In the genomic region with DNA sequence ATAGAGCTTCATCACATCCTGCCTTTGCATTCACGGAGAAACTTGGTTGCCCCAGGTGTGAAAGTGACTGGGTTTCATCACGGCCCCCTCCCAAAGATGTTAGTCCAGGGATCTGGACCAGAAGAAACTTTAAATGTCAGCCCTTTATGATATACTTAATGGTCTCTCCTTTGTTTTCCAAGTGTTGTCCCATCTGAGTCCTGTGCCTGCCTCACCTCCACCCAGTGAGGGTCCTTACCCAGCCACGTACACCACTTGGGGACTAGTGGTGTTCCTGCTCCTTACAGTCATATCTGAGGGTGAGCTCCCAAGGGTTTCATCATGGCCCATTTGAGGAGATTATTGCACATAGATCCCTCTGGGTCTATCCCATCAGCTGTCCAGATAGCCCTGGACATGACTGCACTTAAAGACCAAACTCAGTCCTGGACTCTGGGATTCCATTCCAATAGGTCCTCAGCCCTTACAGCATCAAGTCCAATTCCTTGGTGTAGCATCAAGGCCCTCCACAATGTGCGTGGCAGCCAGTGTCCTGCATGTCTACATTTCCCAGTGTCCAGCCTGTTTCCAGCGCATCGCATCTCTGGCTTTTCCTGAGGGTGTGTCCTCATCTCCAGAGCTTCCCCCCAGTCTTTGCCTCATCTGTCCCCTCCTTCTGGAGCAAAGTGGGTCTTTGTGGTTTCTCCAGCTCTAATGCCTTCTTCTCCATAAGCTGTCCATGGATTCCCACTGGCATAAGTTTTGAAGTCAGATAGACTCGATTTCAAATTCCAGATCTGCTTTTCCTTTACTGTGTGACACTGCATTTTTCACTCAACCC, we compare ENCODE assay signal across 38 cellular contexts.
"Had no signal": no experiment of that assay in that cellular context is flagged by ENCODE, and none has a peak within 500 bp of the region (broad histone marks: within the 10 kb centered on the region; RNA-seq: fewer than 3 reads in every experiment).

No MANE protein-coding gene starts in this region.

- H3K4me1 ChIP-seq: adrenal gland, body of pancreas, breast epithelium had no signal

- H3K36me3 Mint-ChIP-seq: activated CD8-positive, alpha-beta memory T cell treated with anti-CD3 and anti-CD28 coated beads, Interleukin-2, amount 10 ng/mL, durations not matched to agents 7 days and 5 days; activated naive CD4-positive, alpha-beta T cell treated with anti-CD3 and anti-CD28 coated beads, Interleukin-2, amount 50 U/mL, for 72 hours; activated naive CD8-positive, alpha-beta T cell treated with anti-CD3 and anti-CD28 coated beads for 36 hours had no signal

- H3K27ac Mint-ChIP-seq: activated B cell treated with CpG ODN at 0.5 μM for 24 hours; activated CD4-positive, alpha-beta memory T cell treated with anti-CD3 and anti-CD28 coated beads, Interleukin-2, amount 10 ng/mL, durations not matched to agents 7 days and 5 days; activated CD4-positive, alpha-beta T cell treated with anti-CD3 and anti-CD28 coated beads, Interleukin-2, amount 10 ng/mL, durations not matched to agents 7 days and 5 days; activated CD8-positive, alpha-beta memory T cell treated with anti-CD3 and anti-CD28 coated beads, Interleukin-2, amount 10 ng/mL, durations not matched to agents 7 days and 5 days; activated CD8-positive, alpha-beta T cell treated with anti-CD3 and anti-CD28 coated beads, Interleukin-2, amount 10 ng/mL, durations not matched to agents 7 days and 5 days; activated naive CD4-positive, alpha-beta T cell treated with anti-CD3 and anti-CD28 coated beads for 36 hours; activated naive CD4-positive, alpha-beta T cell treated with anti-CD3 and anti-CD28 coated beads, Interleukin-2, amount 50 U/mL, for 72 hours; activated naive CD8-positive, alpha-beta T cell treated with anti-CD3 and anti-CD28 coated beads for 36 hours; activated T-cell treated with anti-CD3 and anti-CD28 coated beads, Interleukin-2, amount 50 U/mL, for 24 hours; activated T-cell treated with anti-CD3 and anti-CD28 coated beads, Interleukin-2, amount 50 U/mL, for 72 hours; activated T-helper 1 cell treated with anti-CD3 and anti-CD28 coated beads, Interleukin-12 subunit alpha, Interleukin-12 subunit beta, Interleukin-2, Interleukin-4 antibody, amounts not matched to agents 30 ng/mL and 10 ng/mL and 1 ng/mL, durations not matched to agents 14 hours and 24 hours and 36 hours; activated T-helper 17 cell treated with anti-CD3 and anti-CD28 coated beads, Interleukin-2, amount 50 U/mL, for 72 hours; T-helper 1 cell treated with Interleukin-12 subunit alpha and Interleukin-12 subunit beta and Interleukin-4 antibody, amounts not matched to agents 30 μg/mL and 1 μg/mL, for 36 hours; T-helper 2 cell treated with Interferon-gamma antibody and Interleukin-4, amounts not matched to agents 5 μg/mL and 100 μg/mL, for 36 hours had no signal

- H3K9me3 Mint-ChIP-seq: activated B cell treated with CpG ODN at 0.5 μM for 24 hours; activated CD4-positive, alpha-beta memory T cell treated with anti-CD3 and anti-CD28 coated beads, Interleukin-2, amount 10 ng/mL, durations not matched to agents 7 days and 5 days; activated CD4-positive, alpha-beta T cell treated with anti-CD3 and anti-CD28 coated beads, Interleukin-2, amount 10 ng/mL, durations not matched to agents 7 days and 5 days; activated naive CD4-positive, alpha-beta T cell treated with anti-CD3 and anti-CD28 coated beads for 36 hours; activated naive CD8-positive, alpha-beta T cell treated with anti-CD3 and anti-CD28 coated beads for 36 hours; activated T-cell treated with anti-CD3 and anti-CD28 coated beads, Interleukin-2, amount 50 U/mL, for 24 hours; activated T-cell treated with anti-CD3 and anti-CD28 coated beads, Interleukin-2, amount 50 U/mL, for 72 hours; activated T-helper 1 cell treated with anti-CD3 and anti-CD28 coated beads, Interleukin-12 subunit alpha, Interleukin-12 subunit beta, Interleukin-2, Interleukin-4 antibody, amounts not matched to agents 30 ng/mL and 10 ng/mL and 1 ng/mL, durations not matched to agents 14 hours and 24 hours and 36 hours; activated T-helper 17 cell treated with anti-CD3 and anti-CD28 coated beads, Interleukin-2, amount 50 U/mL, for 72 hours; central memory CD8-positive, alpha-beta T cell; T-helper 1 cell treated with Interleukin-12 subunit alpha and Interleukin-12 subunit beta and Interleukin-4 antibody, amounts not matched to agents 30 μg/mL and 1 μg/mL, for 36 hours; T-helper 2 cell treated with Interferon-gamma antibody and Interleukin-4, amounts not matched to agents 5 μg/mL and 100 μg/mL, for 36 hours had no signal

- H3K27ac ChIP-seq: adrenal gland, body of pancreas, brain microvascular endothelial cell, breast epithelium, cardiac muscle cell, VCaP had no signal

- FAIRE-seq: astrocyte had no signal

- H3K36me3 ChIP-seq: adrenal gland, brain microvascular endothelial cell, breast epithelium, cardiac muscle cell had no signal

- H3K4me3 Mint-ChIP-seq: activated B cell treated with CpG ODN at 0.5 μM for 24 hours; activated CD4-positive, alpha-beta memory T cell treated with anti-CD3 and anti-CD28 coated beads, Interleukin-2, amount 10 ng/mL, durations not matched to agents 7 days and 5 days; activated CD4-positive, alpha-beta T cell treated with anti-CD3 and anti-CD28 coated beads, Interleukin-2, amount 10 ng/mL, durations not matched to agents 7 days and 5 days; activated CD8-positive, alpha-beta memory T cell treated with anti-CD3 and anti-CD28 coated beads, Interleukin-2, amount 10 ng/mL, durations not matched to agents 7 days and 5 days; activated CD8-positive, alpha-beta T cell treated with anti-CD3 and anti-CD28 coated beads, Interleukin-2, amount 10 ng/mL, durations not matched to agents 7 days and 5 days; activated naive CD4-positive, alpha-beta T cell treated with anti-CD3 and anti-CD28 coated beads for 36 hours; activated naive CD8-positive, alpha-beta T cell treated with anti-CD3 and anti-CD28 coated beads for 36 hours; activated T-cell treated with anti-CD3 and anti-CD28 coated beads, Interleukin-2, amount 50 U/mL, for 24 hours; activated T-cell treated with anti-CD3 and anti-CD28 coated beads, Interleukin-2, amount 50 U/mL, for 72 hours; activated T-helper 1 cell treated with anti-CD3 and anti-CD28 coated beads, Interleukin-12 subunit alpha, Interleukin-12 subunit beta, Interleukin-2, Interleukin-4 antibody, amounts not matched to agents 30 ng/mL and 10 ng/mL and 1 ng/mL, durations not matched to agents 14 hours and 24 hours and 36 hours; activated T-helper 17 cell treated with anti-CD3 and anti-CD28 coated beads, Interleukin-2, amount 50 U/mL, for 72 hours; central memory CD8-positive, alpha-beta T cell; T-helper 1 cell treated with Interleukin-12 subunit alpha and Interleukin-12 subunit beta and Interleukin-4 antibody, amounts not matched to agents 30 μg/mL and 1 μg/mL, for 36 hours; T-helper 2 cell treated with Interferon-gamma antibody and Interleukin-4, amounts not matched to agents 5 μg/mL and 100 μg/mL, for 36 hours had no signal

- DNase-seq: activated B cell treated with CpG ODN at 0.5 μM for 24 hours; activated CD4-positive, alpha-beta memory T cell treated with anti-CD3 and anti-CD28 coated beads, Interleukin-2, amount 10 ng/mL, durations not matched to agents 7 days and 5 days; activated CD4-positive, alpha-beta T cell treated with anti-CD3 and anti-CD28 coated beads for 48 hours; activated CD4-positive, alpha-beta T cell treated with anti-CD3 and anti-CD28 coated beads, Interleukin-2, amount 10 ng/mL, durations not matched to agents 7 days and 5 days; activated CD4-positive, alpha-beta T cell treated with anti-CD3 and anti-CD28 coated beads, Interleukin-2, amount 50 U/mL, for 48 hours; activated CD4-positive, CD25-positive, alpha-beta regulatory T cell treated with anti-CD3 and anti-CD28 coated beads, Interleukin-2, amount 50 U/mL, for 72 hours; activated CD8-positive, alpha-beta memory T cell treated with anti-CD3 and anti-CD28 coated beads for 24 hours; activated CD8-positive, alpha-beta memory T cell treated with anti-CD3 and anti-CD28 coated beads, Interleukin-2, amount 10 ng/mL, durations not matched to agents 7 days and 5 days; activated CD8-positive, alpha-beta memory T cell treated with anti-CD3 and anti-CD28 coated beads, Interleukin-2, amount 50 U/mL, for 48 hours; activated CD8-positive, alpha-beta T cell treated with anti-CD3 and anti-CD28 coated beads, Interleukin-2, amount 10 ng/mL, durations not matched to agents 7 days and 5 days; activated effector memory CD4-positive, alpha-beta T cell treated with anti-CD3 and anti-CD28 coated beads, Interleukin-2, amount 50 U/mL, for 16 hours; activated gamma-delta T cell treated with Interleukin-2 at 50 U/mL for 16 hours; activated naive CD4-positive, alpha-beta T cell; activated naive CD4-positive, alpha-beta T cell treated with anti-CD3 and anti-CD28 coated beads for 36 hours; activated naive CD4-positive, alpha-beta T cell treated with anti-CD3 and anti-CD28 coated beads, Interleukin-2, amount 50 U/mL, for 16 hours; activated naive CD8-positive, alpha-beta T cell treated with anti-CD3 and anti-CD28 coated beads for 36 hours; activated T-cell treated with anti-CD3 and anti-CD28 coated beads, Interleukin-2, amount 50 U/mL, for 24 hours; activated T-cell treated with anti-CD3 and anti-CD28 coated beads, Interleukin-2, amount 50 U/mL, for 72 hours; adrenal gland; amniotic stem cell; aorta; body of pancreas; brain microvascular endothelial cell; caudate nucleus; cerebellar nuclear complex; T-helper 1 cell; T-helper 2 cell; T-helper 9 cell had no signal

- H3K27me3 Mint-ChIP-seq: activated CD4-positive, alpha-beta memory T cell treated with anti-CD3 and anti-CD28 coated beads, Interleukin-2, amount 10 ng/mL, durations not matched to agents 7 days and 5 days; activated CD4-positive, alpha-beta T cell treated with anti-CD3 and anti-CD28 coated beads, Interleukin-2, amount 10 ng/mL, durations not matched to agents 7 days and 5 days; activated CD8-positive, alpha-beta memory T cell treated with anti-CD3 and anti-CD28 coated beads, Interleukin-2, amount 10 ng/mL, durations not matched to agents 7 days and 5 days; activated naive CD8-positive, alpha-beta T cell treated with anti-CD3 and anti-CD28 coated beads for 36 hours; activated T-helper 17 cell treated with anti-CD3 and anti-CD28 coated beads, Interleukin-2, amount 50 U/mL, for 72 hours; central memory CD8-positive, alpha-beta T cell had no signal

- H3K4me1 Mint-ChIP-seq: activated B cell treated with CpG ODN at 0.5 μM for 24 hours; activated CD4-positive, alpha-beta memory T cell treated with anti-CD3 and anti-CD28 coated beads, Interleukin-2, amount 10 ng/mL, durations not matched to agents 7 days and 5 days; activated CD4-positive, alpha-beta T cell treated with anti-CD3 and anti-CD28 coated beads, Interleukin-2, amount 10 ng/mL, durations not matched to agents 7 days and 5 days; activated CD8-positive, alpha-beta memory T cell treated with anti-CD3 and anti-CD28 coated beads, Interleukin-2, amount 10 ng/mL, durations not matched to agents 7 days and 5 days; activated naive CD8-positive, alpha-beta T cell treated with anti-CD3 and anti-CD28 coated beads for 36 hours; activated T-helper 17 cell treated with anti-CD3 and anti-CD28 coated beads, Interleukin-2, amount 50 U/mL, for 72 hours; central memory CD8-positive, alpha-beta T cell had no signal

- H3K4me3 ChIP-seq: adrenal gland, body of pancreas, breast epithelium, cardiac muscle cell had no signal

- ATAC-seq: activated CD8-positive, alpha-beta memory T cell treated with anti-CD3 and anti-CD28 coated beads, Interleukin-2, amount 10 ng/mL, durations not matched to agents 7 days and 5 days; activated CD8-positive, alpha-beta T cell treated with anti-CD3 and anti-CD28 coated beads, Interleukin-2, amount 10 ng/mL, durations not matched to agents 7 days and 5 days; activated naive CD4-positive, alpha-beta T cell treated with anti-CD3 and anti-CD28 coated beads, Interleukin-2, amount 50 U/mL, for 72 hours; activated T-cell treated with anti-CD3 and anti-CD28 coated beads, Interleukin-2, amount 50 U/mL, for 72 hours; activated T-helper 17 cell treated with anti-CD3 and anti-CD28 coated beads, Interleukin-2, amount 50 U/mL, for 72 hours; body of pancreas had no signal

- H3K27me3 ChIP-seq: body of pancreas, brain microvascular endothelial cell, cardiac muscle cell had no signal

- H3K9me3 ChIP-seq: adrenal gland, body of pancreas, breast epithelium had no signal
